18 cellular contexts compared by ENCODE assay signal in the genomic region with DNA sequence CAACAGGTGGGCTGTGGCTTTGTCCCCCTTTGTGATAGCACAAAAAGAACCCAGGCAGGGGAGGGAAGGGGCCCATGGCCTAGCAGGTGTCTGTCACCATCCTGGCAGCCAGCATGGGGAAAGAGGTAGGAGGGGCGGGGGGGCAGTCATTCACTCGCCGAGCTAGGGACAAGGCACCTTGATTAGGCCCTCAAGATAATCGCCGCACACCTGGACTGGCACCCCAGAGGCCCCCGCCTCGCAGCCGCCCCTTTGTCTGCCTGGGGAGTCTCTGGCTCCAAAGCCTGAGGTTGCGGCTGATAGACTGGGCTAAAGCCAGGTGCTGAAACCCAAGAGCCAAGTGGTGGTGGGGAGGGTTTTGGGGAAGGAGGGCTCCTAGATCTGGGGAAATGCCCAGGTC.
"Had no signal": no experiment of that assay in that cellular context is flagged by ENCODE, and none has a peak within 500 bp of the region (broad histone marks: within the 10 kb centered on the region; RNA-seq: fewer than 3 reads in every experiment).

No MANE protein-coding gene starts in this region.

- H3K36me3 ChIP-seq: lower lobe of right lung, tibial artery had no signal

- H3K27ac ChIP-seq: coronary artery, lower lobe of right lung, parathyroid adenoma, tibial artery had no signal

- H3K4me3 ChIP-seq: coronary artery, lower lobe of right lung, tibial artery had no signal

- H3K4me1 ChIP-seq: lower lobe of right lung, parathyroid adenoma, tibial artery had no signal

- H3K9me3 ChIP-seq: lower lobe of right lung, tibial artery had no signal

- ATAC-seq: activated CD4-positive, alpha-beta T cell treated with anti-CD3 and anti-CD28 coated beads for 36 hours; activated T-helper 17 cell treated with anti-CD3 and anti-CD28 coated beads, Interleukin-2, amount 50 U/mL, for 72 hours; lower lobe of right lung; natural killer cell; WTC11 had no signal

- DNase-seq: activated CD4-positive, alpha-beta T cell treated with anti-CD3 and anti-CD28 coated beads for 36 hours; activated CD4-positive, alpha-beta T cell treated with anti-CD3 and anti-CD28 coated beads, Interleukin-2, amount 50 U/mL, for 48 hours; activated naive CD4-positive, alpha-beta T cell treated with anti-CD3 and anti-CD28 coated beads for 36 hours; erythroblast; foreskin melanocyte; hypothalamus; left colon; lower lobe of right lung; natural killer cell; stimulated activated CD4-positive, alpha-beta T cell treated with anti-CD3 and anti-CD28 coated beads, Interleukin-12 subunit alpha, Interleukin-12 subunit beta, amount 100 ng/mL, for 4 hours; stimulated activated CD4-positive, alpha-beta T cell treated with anti-CD3 and anti-CD28 coated beads, Interleukin-1b, Interleukin-23, amount 100 ng/mL, for 48 hours; stimulated activated naive CD4-positive, alpha-beta T cell treated with Interleukin-2 at 50 U/mL for 16 hours; substantia nigra had no signal
